8 cellular contexts compared by ENCODE assay signal in genomic region chr17:4950757-4951204, GRCh38. TPM values are rescaled to one million over a fixed set of nuclear protein-coding genes. Genes with fewer than 3 reads are reported as not detected.
A peak's percentile ranks its signal among the peaks of the same experiment; 100 is the strongest.
DNase-seq lines count a peak whose midpoint lies in the region; ATAC-seq and TF ChIP-seq lines count a peak whose summit lies in the region.

Gene ENO3 (plus strand): TSS chr17:4951119. CDS start chr17:4951830, 711 bp downstream.

- H3K4me3 ChIP-seq in neutrophil (ENCODE audit: low read depth in 1 of 2, low read length in 1 of 2): peak within 1 kb of the TSS; percentile 99

- peaks cover 11% of the 10 kb centered on the region for H3K36me3 ChIP-seq in neutrophil

- DNase-seq in NCI-H2171 treated with DMSO at 0.1 percent for 48 hours (lab: John Stamatoyannopoulos, UW) (peak; percentile 27), NCI-H2171 (lab: John Stamatoyannopoulos, UW) (no peak), RPMI8226 (peak; percentile 75), erythroblast (lab: John Stamatoyannopoulos, UW) (peak; percentile 39 to 48), mucosa of gallbladder (ENCODE audit: low spot score) (no peak), kidney tubule cell (ENCODE audit: low spot score) (no peak)

- no peak for TF ChIP-seq CTCF in neutrophil (IDR thresholded peaks at IDR 0.05)

- H3K9me3 ChIP-seq in neutrophil: no peaks in the 10 kb centered on the region

- ATAC-seq in GM18517 (IDR thresholded peaks at IDR 0.05; ENCODE audit: unreplicated experiment): no peak

- peaks cover 39 to 51% of the 10 kb centered on the region in 2 experiments for H3K4me1 ChIP-seq in neutrophil (ENCODE audit: control insufficient read depth in 1 of 2, insufficient read depth in 1 of 2, low read depth in 1 of 2, low read length in 1 of 2)

- H3K27ac ChIP-seq in neutrophil: peak within 1 kb of the TSS; percentile 96

- no peaks in the 10 kb centered on the region for H3K27me3 ChIP-seq in neutrophil

- no peak for TF ChIP-seq POLR2A in erythroblast (IDR thresholded peaks at IDR 0.05; ENCODE audit: low read length)

RNA-seq across cellular contexts. Expression of gene ENO3, which starts in this region (rescaled TPM):
- 7.5 TPM for total RNA-seq in mucosa of gallbladder

Comparison
In these comparisons a context has a peak if more than half of its experiments do, and no peak if none do; other contexts are left out.
1. DNase-seq: peak in NCI-H2171 treated with DMSO at 0.1 percent for 48 hours (single experiment), RPMI8226 (single experiment) and erythroblast (2 of 2); none in NCI-H2171 (single experiment), mucosa of gallbladder (single experiment) and kidney tubule cell (single experiment).